13 cellular contexts compared by ENCODE assay signal in the genomic region with DNA sequence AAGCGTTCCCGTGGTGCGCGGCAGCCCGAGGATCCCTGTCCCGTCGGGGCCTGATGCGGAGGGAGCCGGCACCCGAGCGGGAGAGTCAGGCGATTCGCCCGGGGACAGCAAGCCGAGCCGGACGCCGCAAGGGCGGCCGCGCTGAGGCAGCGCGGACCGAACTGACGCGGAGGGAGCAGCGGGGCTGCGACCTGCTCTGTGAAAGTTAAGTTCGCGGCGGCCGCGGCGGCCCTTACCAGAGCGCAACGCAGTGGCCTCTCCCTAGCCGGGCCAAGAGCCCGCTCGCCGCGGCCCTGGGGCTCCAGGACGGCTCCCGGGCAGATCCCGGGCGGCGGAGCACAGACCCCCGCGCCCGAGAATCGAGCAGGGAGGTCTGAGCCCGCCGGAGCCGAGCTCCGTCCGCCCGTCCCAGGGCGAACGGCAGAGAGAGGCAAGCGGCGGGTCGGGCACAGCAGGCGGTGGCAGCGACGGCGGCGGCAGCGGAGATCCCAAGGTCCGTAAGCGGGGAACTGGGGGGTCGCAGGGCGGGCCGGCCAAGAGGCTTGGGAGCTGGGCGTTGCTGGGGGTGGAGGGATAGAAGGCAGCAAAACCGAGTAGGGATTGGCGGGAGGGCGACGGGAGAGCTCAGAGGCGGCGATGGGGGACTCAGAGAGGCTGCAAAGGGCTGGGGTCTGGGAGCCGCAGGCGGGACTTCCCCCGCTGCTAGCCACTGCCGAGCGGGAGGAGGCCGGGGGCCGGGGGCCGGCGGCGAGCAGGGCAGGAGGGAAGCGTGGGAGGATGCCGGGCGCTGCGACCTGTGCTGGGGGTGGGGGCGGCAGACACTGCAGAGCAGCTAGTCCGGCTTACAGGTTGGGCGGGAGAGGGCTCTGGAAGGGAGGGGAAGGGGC. TPM values are rescaled to one million over a fixed set of nuclear protein-coding genes. Genes with fewer than 3 reads are reported as not detected.
DNase-seq lines count a peak whose midpoint lies in the region; ATAC-seq and TF ChIP-seq lines count a peak whose summit lies in the region.
"Had no signal": no experiment of that assay in that cellular context is flagged by ENCODE, and none has a peak within 500 bp of the region (broad histone marks: within the 10 kb centered on the region; RNA-seq: fewer than 3 reads in every experiment).

No MANE protein-coding gene starts in this region.

- H3K36me3 ChIP-seq in breast epithelium (no peaks in the 10 kb centered on the region), subcutaneous abdominal adipose tissue (ENCODE audit: control insufficient read depth in 5 of 5, insufficient read depth in 5 of 5, low read length in 5 of 5) (no peaks in the 10 kb centered on the region), ovary (no peaks in the 10 kb centered on the region), thyroid gland (no peaks in the 10 kb centered on the region)
- H3K36me3 ChIP-seq: upper lobe of left lung had no signal

- H3K27ac ChIP-seq in breast epithelium (no peak overlapping the region), subcutaneous abdominal adipose tissue (ENCODE audit: low read depth, low read length) (no peak overlapping the region), ovary (no peak overlapping the region), thyroid gland (no peak overlapping the region)
- H3K27ac ChIP-seq: upper lobe of left lung had no signal

- ATAC-seq in stimulated activated naive CD8-positive, alpha-beta T cell treated with anti-CD3 and anti-CD28 coated beads, Interleukin-15, Interleukin-2, amounts not matched to agents 100 U/mL and 50 U/mL, for 24 hours = no peak

- TF ChIP-seq CTCF in breast epithelium (IDR thresholded peaks at IDR 0.05) (no peak), ovary (IDR thresholded peaks at IDR 0.05) (no peak), thyroid gland (IDR thresholded peaks at IDR 0.05) (no peak)

- H3K9ac ChIP-seq in subcutaneous abdominal adipose tissue (ENCODE audit: low read length in 5 of 5) = no peak overlapping the region

- peak overlapping the region; percentile 17 to 49 (median 27) for H3K4me3 ChIP-seq in breast epithelium
- H3K4me3 ChIP-seq in subcutaneous abdominal adipose tissue (ENCODE audit: low read depth in 1 of 5, low read length in 5 of 5) = peak overlapping the region in 3 of 5 donors; percentile 2 to 41 (median 23)
- no peak overlapping the region for H3K4me3 ChIP-seq in ovary
- no peak overlapping the region for H3K4me3 ChIP-seq in thyroid gland (replicated peaks in 1 of 3)

- WGBS in ovary, 3 donors = 36 to 45% (median 38%) methylated on average over 74 to 96 of the region's 96 CpGs
- 0% methylated on average over 1 to 9 of the region's 96 CpGs for WGBS in thyroid gland, 2 donors

- TF ChIP-seq POLR2A in breast epithelium (IDR thresholded peaks at IDR 0.05) (no peak), ovary (IDR thresholded peaks at IDR 0.05) (no peak), thyroid gland (IDR thresholded peaks at IDR 0.05) (no peak)

- peak; percentile 63 for DNase-seq in NCI-H748 (lab: John Stamatoyannopoulos, UW; ENCODE audit: unreplicated experiment)
- no peak for DNase-seq in NCI-H748 treated with DMSO at 0.1 percent for 48 hours (lab: John Stamatoyannopoulos, UW)
- DNase-seq in breast epithelium (ENCODE audit: low spot score in 2 of 2) = no peak
- peak; percentile 63 for DNase-seq in islet precursor cell
- DNase-seq in ovary = no peak
- DNase-seq in stimulated activated naive CD8-positive, alpha-beta T cell treated with anti-CD3 and anti-CD28 coated beads, Interleukin-15, Interleukin-2, amounts not matched to agents 100 U/mL and 50 U/mL, for 24 hours = no peak
- no peak for DNase-seq in thyroid gland
- DNase-seq: NCI-H187 had no signal

- TF ChIP-seq EP300 in ovary (IDR thresholded peaks at IDR 0.05) = no peak

- H3K4me1 ChIP-seq in breast epithelium (no peaks in the 10 kb centered on the region), subcutaneous abdominal adipose tissue (ENCODE audit: control insufficient read depth in 5 of 5, insufficient read depth in 5 of 5, low read length in 5 of 5) (peaks cover 0 to 24% (median 4%) of the 10 kb centered on the region in 5 donors), ovary (ENCODE audit: insufficient read depth) (no peaks in the 10 kb centered on the region), thyroid gland (no peaks in the 10 kb centered on the region)

- intact Hi-C loops in breast epithelium (cut with DNase I; ENCODE audit: low total_unique reads) = no loop called here
- intact Hi-C loops in ovary (cut with DNase I) = no loop called here
- intact Hi-C loops in thyroid gland (cut with DNase I) = no loop called here

- H3K9me3 ChIP-seq in breast epithelium = peaks cover 16 to 25% of the 10 kb centered on the region in 2 donors
- peaks cover 0 to 14% (median 2%) of the 10 kb centered on the region in 5 donors for H3K9me3 ChIP-seq in subcutaneous abdominal adipose tissue (ENCODE audit: control insufficient read depth in 5 of 5, low read length in 5 of 5)
- peaks cover 0 to 11% of the 10 kb centered on the region in 2 donors for H3K9me3 ChIP-seq in ovary
- no peaks in the 10 kb centered on the region for H3K9me3 ChIP-seq in thyroid gland

- H3K27me3 ChIP-seq in breast epithelium (peaks cover 0 to 86% of the 10 kb centered on the region in 2 donors), subcutaneous abdominal adipose tissue (ENCODE audit: control insufficient read depth in 5 of 5, insufficient read depth in 4 of 5, low read length in 5 of 5) (peaks cover 28 to 50% (median 37%) of the 10 kb centered on the region in 5 donors), ovary (no peaks in the 10 kb centered on the region), thyroid gland (no peaks in the 10 kb centered on the region)

RNA-seq across cellular contexts. Expression of a gene that starts 1.0 kb away (rescaled TPM):
- total RNA-seq in breast epithelium = under 1 TPM in 1 of 3 donors, not detected in 2; 0.15 TPM
- not detected for total RNA-seq in ovary
- not detected for polyA plus RNA-seq in ovary
- total RNA-seq in thyroid gland = not detected
- total RNA-seq: aorta, myocyte, skeletal muscle tissue, upper lobe of left lung had no signal

Comparison
In these comparisons a context has a peak if more than half of its experiments do, and no peak if none do; other contexts are left out.
1. DNase-seq: peak in NCI-H748 (single experiment) and islet precursor cell (single experiment); none in NCI-H748 treated with DMSO at 0.1 percent for 48 hours (single experiment), breast epithelium (0 of 2), ovary (0 of 5), stimulated activated naive CD8-positive, alpha-beta T cell treated with anti-CD3 and anti-CD28 coated beads, Interleukin-15, Interleukin-2, amounts not matched to agents 100 U/mL and 50 U/mL, for 24 hours (single experiment) and thyroid gland (0 of 2).
2. H3K4me3 ChIP-seq: peak in breast epithelium (3 of 3) and subcutaneous abdominal adipose tissue (3 of 5); none in ovary (single experiment) and thyroid gland (0 of 3).